ENCODE assay signal across 8 cellular contexts in genomic region chr9:137316012-137316981, GRCh38. TPM values are rescaled to one million over a fixed set of nuclear protein-coding genes. Genes with fewer than 3 reads are reported as not detected.
DNase-seq lines count a peak whose midpoint lies in the region; ATAC-seq, FAIRE-seq and TF ChIP-seq lines count a peak whose summit lies in the region.

No MANE protein-coding gene starts in this region.

- POLR2A ChIA-PET in HEK293 (lab: Yijun Ruan, JAX): interaction anchor here (0.6 to 1.8 kb wide), 3 partner anchors 14 to 581 kb away, joined by 3 to 10 read pairs (median 3); partner anchors contain the start of genes NRARP and TUBB4B
- POLR2A ChIA-PET in activated naive CD8-positive, alpha-beta T cell treated with anti-CD3 and anti-CD28 coated beads, Interleukin-2, amount 10 ng/mL, durations not matched to agents 7 days and 5 days (lab: Charles Lee): interaction anchor here (0.8 to 2.2 kb wide), 6 partner anchors 8 to 107 kb away, joined by 3 to 16 read pairs (median 4); partner anchors contain the start of genes EXD3, NOXA1 and NRARP

- TF ChIP-seq CTCF in D721Med (IDR thresholded peaks at IDR 0.05; ENCODE audit: insufficient read depth, missing control alignments) (no peak), HEK293 (tag by site-specific recombination; IDR thresholded peaks at IDR 0.05) (no peak), type B pancreatic cell (conservative IDR thresholded peaks at IDR 0.05) (no peak)

- CTCF ChIA-PET in HEK293 (lab: Yijun Ruan, JAX): interaction anchor here (0.6 to 1.4 kb wide), 3 partner anchors 15 to 545 kb away, joined by 3 to 5 read pairs (median 3); partner anchors contain the start of gene NRARP

- peak overlapping the region; percentile 75 for H3K27ac Mint-ChIP-seq in activated naive CD8-positive, alpha-beta T cell treated with anti-CD3 and anti-CD28 coated beads, Interleukin-2, amount 10 ng/mL, durations not matched to agents 7 days and 5 days
- H3K27ac Mint-ChIP-seq in type B pancreatic cell: no peak overlapping the region

- H3K36me3 ChIP-seq in HEK293 (ENCODE audit: control insufficient read depth in 2 of 2, insufficient read depth in 1 of 2, low read length in 2 of 2): no peaks in the 10 kb centered on the region

- H3K4me3 Mint-ChIP-seq in activated naive CD8-positive, alpha-beta T cell treated with anti-CD3 and anti-CD28 coated beads, Interleukin-2, amount 10 ng/mL, durations not matched to agents 7 days and 5 days: peak overlapping the region; percentile 61
- no peak overlapping the region for H3K4me3 Mint-ChIP-seq in type B pancreatic cell

- DNase-seq in D721Med (ENCODE audit: insufficient read length, low spot score): peak; percentile 23
- peak; percentile 67 for DNase-seq in activated naive CD8-positive, alpha-beta T cell treated with anti-CD3 and anti-CD28 coated beads, Interleukin-2, amount 10 ng/mL, durations not matched to agents 7 days and 5 days
- DNase-seq in iPS-NIHi7 (ENCODE audit: extremely low spot score): peak; percentile 82
- peak; percentile 75 for DNase-seq in type B pancreatic cell (ENCODE audit: extremely low spot score, unreplicated experiment)
- no peak for DNase-seq in DMS114 treated with DMSO at 0.1 percent for 48 hours (lab: John Stamatoyannopoulos, UW; ENCODE audit: unreplicated experiment)

- peaks cover 9% of the 10 kb centered on the region for H3K4me1 Mint-ChIP-seq in activated naive CD8-positive, alpha-beta T cell treated with anti-CD3 and anti-CD28 coated beads, Interleukin-2, amount 10 ng/mL, durations not matched to agents 7 days and 5 days
- H3K4me1 Mint-ChIP-seq in type B pancreatic cell (ENCODE audit: unreplicated experiment): no peaks in the 10 kb centered on the region

- H3K4me1 ChIP-seq in HEK293 (ENCODE audit: control insufficient read depth, insufficient read depth, low read length): no peaks in the 10 kb centered on the region

- ATAC-seq in activated naive CD8-positive, alpha-beta T cell treated with anti-CD3 and anti-CD28 coated beads, Interleukin-2, amount 10 ng/mL, durations not matched to agents 7 days and 5 days (ENCODE audit: low read depth): peak; percentile 46
- ATAC-seq in HG03439 (IDR thresholded peaks at IDR 0.05; ENCODE audit: unreplicated experiment) (no peak), GM21717 (IDR thresholded peaks at IDR 0.05; ENCODE audit: unreplicated experiment) (no peak)

- no peak overlapping the region for H3K27ac ChIP-seq in HEK293 (ENCODE audit: extremely low read depth, low read depth, low read length)

- no peak for FAIRE-seq in D721Med (lab: Jason Lieb, UNC)

- H3K27me3 Mint-ChIP-seq in activated naive CD8-positive, alpha-beta T cell treated with anti-CD3 and anti-CD28 coated beads, Interleukin-2, amount 10 ng/mL, durations not matched to agents 7 days and 5 days: no peaks in the 10 kb centered on the region
- H3K27me3 Mint-ChIP-seq in type B pancreatic cell: no peaks in the 10 kb centered on the region

- H3K9me3 Mint-ChIP-seq in activated naive CD8-positive, alpha-beta T cell treated with anti-CD3 and anti-CD28 coated beads, Interleukin-2, amount 10 ng/mL, durations not matched to agents 7 days and 5 days: no peaks in the 10 kb centered on the region
- no peaks in the 10 kb centered on the region for H3K9me3 Mint-ChIP-seq in type B pancreatic cell

- no peak overlapping the region for H3K4me3 ChIP-seq in HEK293 (ENCODE audit: low read depth, low read length)

- H3K9me3 ChIP-seq in HEK293 (ENCODE audit: control insufficient read depth, insufficient read depth, low read depth, low read length): no peaks in the 10 kb centered on the region

- H3K36me3 Mint-ChIP-seq in activated naive CD8-positive, alpha-beta T cell treated with anti-CD3 and anti-CD28 coated beads, Interleukin-2, amount 10 ng/mL, durations not matched to agents 7 days and 5 days: no peaks in the 10 kb centered on the region
- H3K36me3 Mint-ChIP-seq in type B pancreatic cell: no peaks in the 10 kb centered on the region

TF ChIP-seq in HEK293, 187 proteins besides CTCF, POLR2A, EP300 and RAD21:
- 0 out of 2 replicates have a peak, but pooled peaks have one; percentile 13 for TF ChIP-seq SP2 (tag by site-specific recombination; IDR thresholded peaks at IDR 0.05)
- peak; percentile 67; the same call in 1 of the 2 replicates for TF ChIP-seq KLF1 (tag by site-specific recombination; IDR thresholded peaks at IDR 0.05)
- TF ChIP-seq KLF8 (tag by site-specific recombination; IDR thresholded peaks at IDR 0.05): peak; percentile 32; the same call in 1 of the 2 replicates
- TF ChIP-seq ZBTB8A (tag by site-specific recombination; IDR thresholded peaks at IDR 0.05): peak; percentile 22; the same call in 1 of the 2 replicates
- TF ChIP-seq ZNF664 (tag by site-specific recombination; IDR thresholded peaks at IDR 0.05): no peak
- TF ChIP-seq ZFHX2 (tag by site-specific recombination; conservative IDR thresholded peaks at IDR 0.05): peak; percentile 30
- TF ChIP-seq ZNF2 (tag by site-specific recombination; IDR thresholded peaks at IDR 0.05): no peak

RNA-seq across cellular contexts. Expression of gene NRARP, which starts 14.2 kb away (rescaled TPM):
- total RNA-seq in activated naive CD8-positive, alpha-beta T cell treated with anti-CD3 and anti-CD28 coated beads, Interleukin-2, amount 10 ng/mL, durations not matched to agents 7 days and 5 days: 1 to 10 TPM; 1.2 to 1.7 TPM
- 17.9 and 21.7 TPM in 2 replicates for total RNA-seq in type B pancreatic cell (ENCODE audit: low replicate concordance)

RNA-seq across cellular contexts. Expression of gene TOR4A, which starts 38.8 kb away (rescaled TPM):
- total RNA-seq in activated naive CD8-positive, alpha-beta T cell treated with anti-CD3 and anti-CD28 coated beads, Interleukin-2, amount 10 ng/mL, durations not matched to agents 7 days and 5 days: 1 to 10 TPM; 8.1 to 8.2 TPM
- 2.7 and 4.5 TPM in 2 replicates for total RNA-seq in type B pancreatic cell (ENCODE audit: low replicate concordance)
